ENCODE assay signal across 18 cellular contexts in genomic region chr9:82781965-82782392, GRCh38.
DNase-seq lines count a peak whose midpoint lies in the region; ATAC-seq, FAIRE-seq and TF ChIP-seq lines count a peak whose summit lies in the region.
"Had no signal": no experiment of that assay in that cellular context is flagged by ENCODE, and none has a peak within 500 bp of the region (broad histone marks: within the 10 kb centered on the region; RNA-seq: fewer than 3 reads in every experiment).

No MANE protein-coding gene starts in this region.

- H3K4me3 ChIP-seq in BLaER1 treated with 17β-estradiol and CSF1 and Interleukin-3, amounts not matched to agents 10 nM and 100 nM, result no peak overlapping the region
- no peak overlapping the region for H3K4me3 ChIP-seq in pancreas
- H3K4me3 ChIP-seq: lower lobe of right lung, stomach had no signal

- H3K27ac Mint-ChIP-seq in glutamatergic neuron (ENCODE audit: unreplicated experiment) (peak overlapping the region; percentile 82), progenitor cell of endocrine pancreas (no peak overlapping the region)
- H3K27ac Mint-ChIP-seq: activated CD4-positive, alpha-beta T cell treated with anti-CD3 and anti-CD28 coated beads, Interleukin-2, amount 10 ng/mL, durations not matched to agents 24 days and 14 days had no signal

- H3K4me1 Mint-ChIP-seq in glutamatergic neuron (ENCODE audit: low read depth, unreplicated experiment) (peaks cover 20% of the 10 kb centered on the region), progenitor cell of endocrine pancreas (ENCODE audit: low read depth) (peaks cover 3% of the 10 kb centered on the region)
- H3K4me1 Mint-ChIP-seq: activated CD4-positive, alpha-beta T cell treated with anti-CD3 and anti-CD28 coated beads, Interleukin-2, amount 10 ng/mL, durations not matched to agents 24 days and 14 days had no signal

- H3K9ac ChIP-seq in BLaER1 treated with 17β-estradiol and CSF1 and Interleukin-3, amounts not matched to agents 10 nM and 100 nM, result no peak overlapping the region

- H3K4me3 Mint-ChIP-seq in glutamatergic neuron (ENCODE audit: unreplicated experiment), result peak overlapping the region; percentile 47
- H3K4me3 Mint-ChIP-seq in progenitor cell of endocrine pancreas (ENCODE audit: low read depth), result no peak overlapping the region
- H3K4me3 Mint-ChIP-seq: activated CD4-positive, alpha-beta T cell treated with anti-CD3 and anti-CD28 coated beads, Interleukin-2, amount 10 ng/mL, durations not matched to agents 24 days and 14 days had no signal

- H3K27ac ChIP-seq in BLaER1 treated with 17β-estradiol and CSF1 and Interleukin-3, amounts not matched to agents 10 nM and 100 nM, result no peak overlapping the region
- H3K27ac ChIP-seq in pancreas, result no peak overlapping the region
- H3K27ac ChIP-seq: lower lobe of right lung, stomach had no signal

- H3K9me3 Mint-ChIP-seq in glutamatergic neuron (ENCODE audit: unreplicated experiment) (peaks cover 9% of the 10 kb centered on the region), progenitor cell of endocrine pancreas (ENCODE audit: low read depth) (peaks cover 7% of the 10 kb centered on the region)

- H3K36me3 Mint-ChIP-seq in glutamatergic neuron (ENCODE audit: unreplicated experiment), result no peaks in the 10 kb centered on the region
- H3K36me3 Mint-ChIP-seq in progenitor cell of endocrine pancreas (ENCODE audit: insufficient read depth), result no peaks in the 10 kb centered on the region

- no peaks in the 10 kb centered on the region for H3K27me3 ChIP-seq in BLaER1 treated with 17β-estradiol and CSF1 and Interleukin-3, amounts not matched to agents 10 nM and 100 nM
- no peaks in the 10 kb centered on the region for H3K27me3 ChIP-seq in pancreas
- H3K27me3 ChIP-seq: stomach had no signal

- no peaks in the 10 kb centered on the region for H3K36me3 ChIP-seq in BLaER1 treated with 17β-estradiol and CSF1 and Interleukin-3, amounts not matched to agents 10 nM and 100 nM
- no peaks in the 10 kb centered on the region for H3K36me3 ChIP-seq in pancreas
- H3K36me3 ChIP-seq: lower lobe of right lung, stomach had no signal

- peak overlapping the region in 6 of 11 experiments; percentile 5 to 38 (median 34); a peak in 7 of 22 replicates for H3K4me2 ChIP-seq in BLaER1 treated with 17β-estradiol and CSF1 and Interleukin-3, amounts not matched to agents 10 nM and 100 nM

- peaks cover 0 to 11% (median 6%) of the 10 kb centered on the region in 10 experiments; a peak in 8 of 20 replicates for H3K4me1 ChIP-seq in BLaER1 treated with 17β-estradiol and CSF1 and Interleukin-3, amounts not matched to agents 10 nM and 100 nM
- no peaks in the 10 kb centered on the region for H3K4me1 ChIP-seq in pancreas
- H3K4me1 ChIP-seq: lower lobe of right lung, stomach had no signal

- no peak for ATAC-seq in pancreas
- ATAC-seq: lower lobe of right lung had no signal

- FAIRE-seq in pancreas (lab: Jason Lieb, UNC), result no peak
- FAIRE-seq: H1 had no signal

- DNase-seq in NCI-H1417 treated with DMSO at 0.1 percent for 48 hours (lab: John Stamatoyannopoulos, UW) (peak; percentile 95), NCI-H524 treated with DMSO at 0.1 percent for 48 hours (lab: John Stamatoyannopoulos, UW) (peak; percentile 44), glutamatergic neuron (no peak), pancreas (no peak), progenitor cell of endocrine pancreas (ENCODE audit: low spot score, unreplicated experiment) (no peak), NCI-H345 treated with DMSO at 0.1 percent for 48 hours (lab: John Stamatoyannopoulos, UW; ENCODE audit: unreplicated experiment) (no peak)
- DNase-seq in activated CD4-positive, alpha-beta T cell treated with anti-CD3 and anti-CD28 coated beads for 1 hour, result no peak
- DNase-seq: activated CD4-positive, alpha-beta T cell treated with anti-CD3 and anti-CD28 coated beads, Interleukin-2, amount 10 ng/mL, durations not matched to agents 24 days and 14 days; activated CD8-positive, alpha-beta memory T cell treated with anti-CD3 and anti-CD28 coated beads, Interleukin-2, amount 50 U/mL, for 48 hours; activated gamma-delta T cell treated with Interleukin-2 at 50 U/mL for 16 hours; cerebellar nuclear complex; DND-41; effector memory CD4-positive, alpha-beta T cell; head of caudate nucleus; lower lobe of right lung; stomach had no signal

- peaks cover 5% of the 10 kb centered on the region for H3K27me3 Mint-ChIP-seq in glutamatergic neuron (ENCODE audit: unreplicated experiment)
- H3K27me3 Mint-ChIP-seq in progenitor cell of endocrine pancreas, result no peaks in the 10 kb centered on the region
- H3K27me3 Mint-ChIP-seq: activated CD4-positive, alpha-beta T cell treated with anti-CD3 and anti-CD28 coated beads, Interleukin-2, amount 10 ng/mL, durations not matched to agents 24 days and 14 days had no signal

- H4K20me1 ChIP-seq in BLaER1 treated with 17β-estradiol and CSF1 and Interleukin-3, amounts not matched to agents 10 nM and 100 nM, result no peaks in the 10 kb centered on the region

- peaks cover 12 to 57% (median 29%) of the 10 kb centered on the region in 11 experiments; a peak in 21 of 22 replicates for H3K9me3 ChIP-seq in BLaER1 treated with 17β-estradiol and CSF1 and Interleukin-3, amounts not matched to agents 10 nM and 100 nM (replicated peaks in 1 of 11)
- no peaks in the 10 kb centered on the region for H3K9me3 ChIP-seq in pancreas
- H3K9me3 ChIP-seq: lower lobe of right lung, stomach had no signal

- TF ChIP-seq CTCF in glutamatergic neuron (IDR thresholded peaks at IDR 0.05; ENCODE audit: partially characterized antibody, unreplicated experiment) (no peak), pancreas (IDR thresholded peaks at IDR 0.05) (no peak), progenitor cell of endocrine pancreas (IDR thresholded peaks at IDR 0.05; ENCODE audit: unreplicated experiment) (no peak)

- intact Hi-C loops in pancreas (cut with DNase I), result no loop called here

- 43 to 46% methylated on average over 3 of the region's 3 CpGs for WGBS in pancreas, 2 donors

Comparison
In these comparisons a context has a peak if more than half of its experiments do, and no peak if none do; other contexts are left out.
1. DNase-seq: peak in NCI-H1417 treated with DMSO at 0.1 percent for 48 hours (single experiment) and NCI-H524 treated with DMSO at 0.1 percent for 48 hours (single experiment); none in glutamatergic neuron (single experiment), activated CD4-positive, alpha-beta T cell treated with anti-CD3 and anti-CD28 coated beads for 1 hour (single experiment), pancreas (0 of 6), progenitor cell of endocrine pancreas (single experiment) and NCI-H345 treated with DMSO at 0.1 percent for 48 hours (single experiment).